1 cellular context compared by ENCODE assay signal in genomic region chrX:40130207-40130606, GRCh38.
TF ChIP-seq lines count a peak whose summit lies in the region.

No MANE protein-coding gene starts in this region.

TF ChIP-seq in WTC11, 78 proteins besides CTCF, POLR2A, EP300 and RAD21 (continued from another document):
- TF ChIP-seq E2F4 (CRISPR knock-in tag; IDR thresholded peaks at IDR 0.05; ENCODE audit: borderline replicate concordance, low read depth) (no peak), ZNF219 (CRISPR knock-in tag; IDR thresholded peaks at IDR 0.05; ENCODE audit: borderline replicate concordance) (no peak), PRRX2 (CRISPR knock-in tag; IDR thresholded peaks at IDR 0.05) (no peak), ATF3 (CRISPR knock-in tag; conservative IDR thresholded peaks at IDR 0.05) (no peak), ZNF232 (CRISPR knock-in tag; IDR thresholded peaks at IDR 0.05) (no peak), STAT6 (CRISPR knock-in tag; conservative IDR thresholded peaks at IDR 0.05; ENCODE audit: low read depth) (no peak), ZNF396 (CRISPR knock-in tag; IDR thresholded peaks at IDR 0.05; ENCODE audit: borderline replicate concordance) (no peak), ATF1 (CRISPR knock-in tag; IDR thresholded peaks at IDR 0.05) (no peak), CREB1 (CRISPR knock-in tag; IDR thresholded peaks at IDR 0.05) (no peak), MLX (CRISPR knock-in tag; IDR thresholded peaks at IDR 0.05) (no peak), KAT7 (CRISPR knock-in tag; IDR thresholded peaks at IDR 0.05; ENCODE audit: borderline replicate concordance) (no peak), SMAD3 (CRISPR knock-in tag; IDR thresholded peaks at IDR 0.05; ENCODE audit: borderline replicate concordance) (no peak), HMGA2 (CRISPR knock-in tag; IDR thresholded peaks at IDR 0.05) (no peak), ZMAT4 (CRISPR knock-in tag; IDR thresholded peaks at IDR 0.05) (no peak), FOXK1 (CRISPR knock-in tag; IDR thresholded peaks at IDR 0.05) (no peak), FOXJ3 (CRISPR knock-in tag; IDR thresholded peaks at IDR 0.05; ENCODE audit: borderline replicate concordance) (no peak)
